ENCODE assay signal across 6 cellular contexts in the genomic region with DNA sequence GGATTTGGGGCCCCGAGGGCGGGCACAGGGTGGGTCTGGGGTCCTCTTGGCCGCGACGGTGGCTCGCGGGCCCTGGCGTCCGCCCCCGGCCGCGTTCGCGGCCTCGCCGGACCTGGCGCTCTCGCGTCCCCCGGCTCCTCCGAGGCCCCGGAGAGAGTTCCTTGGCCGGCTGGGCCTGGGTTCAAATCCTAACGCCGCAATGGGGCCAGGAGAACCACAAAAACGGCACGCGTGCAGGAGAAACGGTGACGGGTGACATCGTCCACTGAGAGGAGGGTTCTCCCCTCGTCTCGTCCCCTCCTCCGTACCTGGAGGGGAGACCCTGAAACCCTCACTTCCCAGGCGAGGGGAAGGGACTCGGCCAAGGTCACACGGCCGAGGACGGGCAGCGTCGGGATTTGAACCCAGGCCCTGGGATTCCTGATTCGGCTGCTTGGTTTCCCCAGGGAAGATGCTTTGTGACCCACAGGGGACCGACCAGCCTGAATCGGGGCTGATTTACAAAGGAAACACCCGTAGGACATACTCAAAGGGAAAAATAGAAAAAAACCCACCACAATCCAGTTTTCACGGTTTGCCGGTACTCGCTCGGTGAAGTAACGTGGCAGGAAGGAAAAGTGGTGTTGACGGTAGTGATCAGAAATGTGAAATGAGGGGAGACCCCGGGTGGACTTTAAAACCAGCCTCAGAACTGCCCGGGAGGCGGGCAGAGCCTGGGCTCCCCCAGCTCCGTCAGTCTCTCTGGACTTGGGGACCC. TPM values are rescaled to one million over a fixed set of nuclear protein-coding genes. Genes with fewer than 3 reads are reported as not detected.
DNase-seq lines count a peak whose midpoint lies in the region; ATAC-seq, FAIRE-seq and TF ChIP-seq lines count a peak whose summit lies in the region.

No MANE protein-coding gene starts in this region.

- in situ Hi-C loops in HepG2 (cut with HindIII; ENCODE audit: extremely low pct_ligation_motif_present, low pct_unique_long_range_greater_than_20kb) = no loop called here

- H3K36me3 Mint-ChIP-seq in activated T-helper 1 cell treated with anti-CD3 and anti-CD28 coated beads, Interleukin-12 subunit alpha, Interleukin-12 subunit beta, Interleukin-2, Interleukin-4 antibody, amounts not matched to agents 30 ng/mL and 10 ng/mL and 1 ng/mL, durations not matched to agents 14 hours and 24 hours and 36 hours (ENCODE audit: low read depth) = peaks cover 59% of the 10 kb centered on the region

- H3K4me3 ChIP-seq in HepG2 (replicated peaks in 1 of 3; ENCODE audit: insufficient read depth in 1 of 3, low read depth in 2 of 3, low read length in 3 of 3) = peak overlapping the region; percentile 97 to 100 (median 99)

- H3K36me3 ChIP-seq in HepG2 (replicated peaks in 1 of 2; ENCODE audit: control insufficient read depth in 1 of 2, insufficient read depth in 2 of 2, low read length in 2 of 2) = peaks cover 12 to 46% of the 10 kb centered on the region in 2 experiments

- no peak overlapping the region for H2AFZ ChIP-seq in HepG2 (ENCODE audit: low read length)

- peak; percentile 4 for DNase-seq in activated T-helper 1 cell treated with anti-CD3 and anti-CD28 coated beads, Interleukin-12 subunit alpha, Interleukin-12 subunit beta, Interleukin-2, Interleukin-4 antibody, amounts not matched to agents 30 ng/mL and 10 ng/mL and 1 ng/mL, durations not matched to agents 14 hours and 24 hours and 36 hours (ENCODE audit: low spot score)
- no peak for DNase-seq in HepG2 (ENCODE audit: low spot score)
- DNase-seq in effector CD4-positive, alpha-beta T cell = no peak
- no peak for DNase-seq in NCI-H446 (lab: John Stamatoyannopoulos, UW)
- DNase-seq in germinal center (ENCODE audit: low spot score) = no peak

- peak overlapping the region; percentile 100 for H3K4me3 Mint-ChIP-seq in activated T-helper 1 cell treated with anti-CD3 and anti-CD28 coated beads, Interleukin-12 subunit alpha, Interleukin-12 subunit beta, Interleukin-2, Interleukin-4 antibody, amounts not matched to agents 30 ng/mL and 10 ng/mL and 1 ng/mL, durations not matched to agents 14 hours and 24 hours and 36 hours

- no peak for FAIRE-seq in HepG2 (lab: Jason Lieb, UNC)

- H3K27me3 ChIP-seq in HepG2 (ENCODE audit: control insufficient read depth in 1 of 2, insufficient read depth in 2 of 2, low read length in 2 of 2) = peaks cover 0 to 7% of the 10 kb centered on the region in 2 experiments; a peak in 2 of 5 replicates

- TF ChIP-seq EP300 in HepG2 (IDR thresholded peaks at IDR 0.05; ENCODE audit: low read depth in 2 of 2, low read length in 2 of 2) (no peak), HepG2 (CRISPR knock-in tag; IDR thresholded peaks at IDR 0.05; ENCODE audit: borderline replicate concordance) (no peak)

- H3K4me2 ChIP-seq in HepG2 (ENCODE audit: low read depth, low read length) = peak overlapping the region; percentile 93

- H3K9me3 Mint-ChIP-seq in activated T-helper 1 cell treated with anti-CD3 and anti-CD28 coated beads, Interleukin-12 subunit alpha, Interleukin-12 subunit beta, Interleukin-2, Interleukin-4 antibody, amounts not matched to agents 30 ng/mL and 10 ng/mL and 1 ng/mL, durations not matched to agents 14 hours and 24 hours and 36 hours = no peaks in the 10 kb centered on the region

- TF ChIP-seq POLR2A in HepG2 (IDR thresholded peaks at IDR 0.05; ENCODE audit: insufficient read depth in 1 of 2, low read depth in 2 of 2, low read length in 2 of 2) = 0 out of 4 replicates have a peak, but pooled peaks of 1 of the 2 experiments have one; percentile 34

- peaks cover 96% of the 10 kb centered on the region for H3K79me2 ChIP-seq in HepG2 (ENCODE audit: insufficient read depth, low read length)

- H4K20me1 ChIP-seq in HepG2 (ENCODE audit: insufficient read depth, low read length) = peaks cover 35% of the 10 kb centered on the region

- no peaks in the 10 kb centered on the region for H3K9me3 ChIP-seq in HepG2 (ENCODE audit: low read length)

- ATAC-seq in HG02943 (IDR thresholded peaks at IDR 0.05; ENCODE audit: low read depth, unreplicated experiment) (peak; percentile 5), HepG2 (peak; percentile 7; the same call in 1 of the 3 replicates)

- under 1% methylated on average over 22 of the region's 55 CpGs for WGBS in HepG2 (ENCODE audit: low lambda C conversion rate)

- H3K4me1 Mint-ChIP-seq in activated T-helper 1 cell treated with anti-CD3 and anti-CD28 coated beads, Interleukin-12 subunit alpha, Interleukin-12 subunit beta, Interleukin-2, Interleukin-4 antibody, amounts not matched to agents 30 ng/mL and 10 ng/mL and 1 ng/mL, durations not matched to agents 14 hours and 24 hours and 36 hours (ENCODE audit: low read depth) = peaks cover 66% of the 10 kb centered on the region

- CTCF ChIA-PET in HepG2 (lab: Yijun Ruan, JAX; ENCODE audit: low intra/inter-chr PET ratio, low total read pairs) = no interaction called here

- POLR2A ChIA-PET in HepG2 (lab: Yijun Ruan, JAX) = interaction anchor here (0.5 to 3.4 kb wide), 25 partner anchors 9 to 283 kb away, joined by 3 to 21 read pairs (median 5); a partner anchor contains a TSS

- peak overlapping the region; percentile 94 for H3K27ac ChIP-seq in HepG2 (ENCODE audit: extremely low read length, insufficient read depth, low read length)

- TSS peak; percentile 54 for BruUV-seq in HepG2 (replicated peaks; lab: Mats Ljungman, UMichigan)

- no peak for TF ChIP-seq CTCF in HepG2 (CRISPR knock-in tag; IDR thresholded peaks at IDR 0.05)

- peak overlapping the region; percentile 100 for H3K27ac Mint-ChIP-seq in activated T-helper 1 cell treated with anti-CD3 and anti-CD28 coated beads, Interleukin-12 subunit alpha, Interleukin-12 subunit beta, Interleukin-2, Interleukin-4 antibody, amounts not matched to agents 30 ng/mL and 10 ng/mL and 1 ng/mL, durations not matched to agents 14 hours and 24 hours and 36 hours

- H3K4me1 ChIP-seq in HepG2 (ENCODE audit: insufficient read depth, low read length) = peaks cover 70% of the 10 kb centered on the region

- intact Hi-C loops in activated T-helper 1 cell treated with anti-CD3 and anti-CD28 coated beads, Interleukin-12 subunit alpha, Interleukin-12 subunit beta, Interleukin-2, Interleukin-4 antibody, amounts not matched to agents 30 ng/mL and 10 ng/mL and 1 ng/mL, durations not matched to agents 14 hours and 24 hours and 36 hours (cut with micrococcal nuclease) = loop anchor here (5.0 to 10.0 kb wide), 3 partner anchors 279 to 801 kb away; a partner anchor contains a TSS
- intact Hi-C loops in HepG2 (cut with micrococcal nuclease; ENCODE audit: unreplicated experiment) = no loop called here

- no peak for TF ChIP-seq RAD21 in HepG2 (CRISPR knock-in tag; IDR thresholded peaks at IDR 0.05)

- H3K27me3 Mint-ChIP-seq in activated T-helper 1 cell treated with anti-CD3 and anti-CD28 coated beads, Interleukin-12 subunit alpha, Interleukin-12 subunit beta, Interleukin-2, Interleukin-4 antibody, amounts not matched to agents 30 ng/mL and 10 ng/mL and 1 ng/mL, durations not matched to agents 14 hours and 24 hours and 36 hours (ENCODE audit: insufficient read depth) = peaks cover 3% of the 10 kb centered on the region

- peak overlapping the region; percentile 96 for H3K9ac ChIP-seq in HepG2 (ENCODE audit: insufficient read depth, low read depth, low read length)

RNA-seq across cellular contexts. Expression of a gene that starts 0.7 kb away (rescaled TPM):
- total RNA-seq in activated T-helper 1 cell treated with anti-CD3 and anti-CD28 coated beads, Interleukin-12 subunit alpha, Interleukin-12 subunit beta, Interleukin-2, Interleukin-4 antibody, amounts not matched to agents 30 ng/mL and 10 ng/mL and 1 ng/mL, durations not matched to agents 14 hours and 24 hours and 36 hours = 143 and 146 TPM in 2 replicates
- total RNA-seq in HepG2 (2016; rRNA removed; fragmentation: Illumina TruSeq; extraction: Trizol) = 28.4 and 43.4 TPM in 2 replicates
- total RNA-seq in HepG2 (2016; cell fraction: cytosol; rRNA removed; fragmentation: Illumina TruSeq; extraction: Trizol; ENCODE audit: low read depth) = 14.7 and 17.5 TPM in 2 replicates
- 31.2 and 39.6 TPM in 2 replicates for total RNA-seq in HepG2 (2016; cell fraction: insoluble cytoplasmic fraction; rRNA removed; fragmentation: Illumina TruSeq; extraction: Trizol)
- total RNA-seq in HepG2 (2016; cell fraction: membrane; rRNA removed; fragmentation: Illumina TruSeq; extraction: Trizol) = 15.8 and 15.9 TPM in 2 replicates
- 52.0 and 55.7 TPM in 2 replicates for total RNA-seq in HepG2 (2016; cell fraction: nucleus; rRNA removed; fragmentation: Illumina TruSeq; extraction: Trizol)
- 21.0 and 27.2 TPM in 2 replicates for polyA plus RNA-seq in HepG2 (2011; rRNA removed)
- polyA plus RNA-seq in HepG2 (2011; cell fraction: cytosol; rRNA removed) = 25.0 and 48.1 TPM in 2 replicates
- 153 and 157 TPM in 2 replicates for polyA plus RNA-seq in HepG2 (2011; cell fraction: nucleus; rRNA removed)
- polyA plus RNA-seq in HepG2 (2012) = 55.4 and 72.9 TPM in 2 replicates
- 3.6 and 3.8 TPM in 2 replicates for polyA plus RNA-seq in HepG2 (2016; cell fraction: cytosol; fragmentation: Illumina TruSeq; extraction: Trizol; ENCODE audit: low read depth)
- 67.5 and 86.2 TPM in 2 replicates for polyA plus RNA-seq in HepG2 (2016; cell fraction: insoluble cytoplasmic fraction; fragmentation: Illumina TruSeq; extraction: Trizol; ENCODE audit: low read depth)
- polyA plus RNA-seq in HepG2 (2016; cell fraction: membrane; fragmentation: Illumina TruSeq; extraction: Trizol; ENCODE audit: low read depth) = 6.0 and 7.3 TPM in 2 replicates
- 107 and 108 TPM in 2 replicates for polyA plus RNA-seq in HepG2 (2016; cell fraction: nucleus; fragmentation: Illumina TruSeq; extraction: Trizol; ENCODE audit: insufficient read depth, low read depth)
- 19.3 and 26.4 TPM in 2 replicates for polyA minus RNA-seq in HepG2 (2011; rRNA and poly(A)+ RNA removed; ENCODE audit: low replicate concordance)
- 31.4 and 31.7 TPM in 2 replicates for polyA minus RNA-seq in HepG2 (2011; cell fraction: cytosol; rRNA and poly(A)+ RNA removed)
- 66.7 and 69.6 TPM in 2 replicates for polyA minus RNA-seq in HepG2 (2011; cell fraction: nucleus; rRNA and poly(A)+ RNA removed)

RNA-seq across cellular contexts. Expression of a gene that starts 1.0 kb away (rescaled TPM):
- total RNA-seq in activated T-helper 1 cell treated with anti-CD3 and anti-CD28 coated beads, Interleukin-12 subunit alpha, Interleukin-12 subunit beta, Interleukin-2, Interleukin-4 antibody, amounts not matched to agents 30 ng/mL and 10 ng/mL and 1 ng/mL, durations not matched to agents 14 hours and 24 hours and 36 hours = 104 and 106 TPM in 2 replicates
- 22.9 and 31.5 TPM in 2 replicates for total RNA-seq in HepG2 (2016; rRNA removed; fragmentation: Illumina TruSeq; extraction: Trizol)
- 28.6 and 30.0 TPM in 2 replicates for total RNA-seq in HepG2 (2016; cell fraction: cytosol; rRNA removed; fragmentation: Illumina TruSeq; extraction: Trizol; ENCODE audit: low read depth)
- total RNA-seq in HepG2 (2016; cell fraction: insoluble cytoplasmic fraction; rRNA removed; fragmentation: Illumina TruSeq; extraction: Trizol) = 16.7 and 28.5 TPM in 2 replicates
- total RNA-seq in HepG2 (2016; cell fraction: membrane; rRNA removed; fragmentation: Illumina TruSeq; extraction: Trizol) = 18.7 and 21.5 TPM in 2 replicates
- 38.9 and 43.4 TPM in 2 replicates for total RNA-seq in HepG2 (2016; cell fraction: nucleus; rRNA removed; fragmentation: Illumina TruSeq; extraction: Trizol)
- 11.2 and 16.8 TPM in 2 replicates for polyA plus RNA-seq in HepG2 (2011; rRNA removed)
- polyA plus RNA-seq in HepG2 (2011; cell fraction: cytosol; rRNA removed) = 4.4 and 7.8 TPM in 2 replicates
- polyA plus RNA-seq in HepG2 (2011; cell fraction: nucleus; rRNA removed) = 123 and 130 TPM in 2 replicates
- polyA plus RNA-seq in HepG2 (2012) = 34.2 and 41.5 TPM in 2 replicates
- polyA plus RNA-seq in HepG2 (2016; cell fraction: cytosol; fragmentation: Illumina TruSeq; extraction: Trizol; ENCODE audit: low read depth) = 7.4 and 9.0 TPM in 2 replicates
- 37.3 and 38.4 TPM in 2 replicates for polyA plus RNA-seq in HepG2 (2016; cell fraction: insoluble cytoplasmic fraction; fragmentation: Illumina TruSeq; extraction: Trizol; ENCODE audit: low read depth)
- 8.7 and 10.4 TPM in 2 replicates for polyA plus RNA-seq in HepG2 (2016; cell fraction: membrane; fragmentation: Illumina TruSeq; extraction: Trizol; ENCODE audit: low read depth)
- polyA plus RNA-seq in HepG2 (2016; cell fraction: nucleus; fragmentation: Illumina TruSeq; extraction: Trizol; ENCODE audit: insufficient read depth, low read depth) = 110 and 111 TPM in 2 replicates
- polyA minus RNA-seq in HepG2 (2011; rRNA and poly(A)+ RNA removed; ENCODE audit: low replicate concordance) = 14.4 and 17.7 TPM in 2 replicates
- 7.1 and 9.7 TPM in 2 replicates for polyA minus RNA-seq in HepG2 (2011; cell fraction: cytosol; rRNA and poly(A)+ RNA removed)
- 82.5 and 91.5 TPM in 2 replicates for polyA minus RNA-seq in HepG2 (2011; cell fraction: nucleus; rRNA and poly(A)+ RNA removed)

RNA-seq across cellular contexts. Expression of a gene that starts 55.8 kb away (rescaled TPM):
- 0.39 and 0.75 TPM in 2 replicates for total RNA-seq in activated T-helper 1 cell treated with anti-CD3 and anti-CD28 coated beads, Interleukin-12 subunit alpha, Interleukin-12 subunit beta, Interleukin-2, Interleukin-4 antibody, amounts not matched to agents 30 ng/mL and 10 ng/mL and 1 ng/mL, durations not matched to agents 14 hours and 24 hours and 36 hours
- 0.04 and 0.33 TPM in 2 replicates for total RNA-seq in HepG2 (2016; rRNA removed; fragmentation: Illumina TruSeq; extraction: Trizol)
- not detected in 2 replicates for total RNA-seq in HepG2 (2016; cell fraction: cytosol; rRNA removed; fragmentation: Illumina TruSeq; extraction: Trizol; ENCODE audit: low read depth)
- total RNA-seq in HepG2 (2016; cell fraction: insoluble cytoplasmic fraction; rRNA removed; fragmentation: Illumina TruSeq; extraction: Trizol) = 0.28 and 0.39 TPM in 2 replicates
- 0.07 TPM in 1 of 2 replicates, not detected in the other for total RNA-seq in HepG2 (2016; cell fraction: membrane; rRNA removed; fragmentation: Illumina TruSeq; extraction: Trizol)
- total RNA-seq in HepG2 (2016; cell fraction: nucleus; rRNA removed; fragmentation: Illumina TruSeq; extraction: Trizol) = 0.09 TPM in 1 of 2 replicates, not detected in the other
- 0.17 and 0.30 TPM in 2 replicates for polyA plus RNA-seq in HepG2 (2011; rRNA removed)
- polyA plus RNA-seq in HepG2 (2011; cell fraction: cytosol; rRNA removed) = 0.15 and 0.22 TPM in 2 replicates
- polyA plus RNA-seq in HepG2 (2011; cell fraction: nucleus; rRNA removed) = 0.53 and 0.68 TPM in 2 replicates
- 0.08 and 0.59 TPM in 2 replicates for polyA plus RNA-seq in HepG2 (2012)
- 0.03 and 0.40 TPM in 2 replicates for polyA plus RNA-seq in HepG2 (2016; cell fraction: cytosol; fragmentation: Illumina TruSeq; extraction: Trizol; ENCODE audit: low read depth)
- 0.17 TPM in 1 of 2 replicates, not detected in the other for polyA plus RNA-seq in HepG2 (2016; cell fraction: insoluble cytoplasmic fraction; fragmentation: Illumina TruSeq; extraction: Trizol; ENCODE audit: low read depth)
- polyA plus RNA-seq in HepG2 (2016; cell fraction: membrane; fragmentation: Illumina TruSeq; extraction: Trizol; ENCODE audit: low read depth) = 0.12 and 0.14 TPM in 2 replicates
- polyA plus RNA-seq in HepG2 (2016; cell fraction: nucleus; fragmentation: Illumina TruSeq; extraction: Trizol; ENCODE audit: insufficient read depth, low read depth) = 0.12 and 0.45 TPM in 2 replicates
- polyA minus RNA-seq in HepG2 (2011; rRNA and poly(A)+ RNA removed; ENCODE audit: low replicate concordance) = 0.30 and 7.6 TPM in 2 replicates
- not detected in 2 replicates for polyA minus RNA-seq in HepG2 (2011; cell fraction: cytosol; rRNA and poly(A)+ RNA removed)
- 0.62 TPM in 1 of 2 replicates, not detected in the other for polyA minus RNA-seq in HepG2 (2011; cell fraction: nucleus; rRNA and poly(A)+ RNA removed)

RNA-seq across cellular contexts. Expression of a gene that starts 56.7 kb away (rescaled TPM):
- 57.4 and 60.6 TPM in 2 replicates for total RNA-seq in activated T-helper 1 cell treated with anti-CD3 and anti-CD28 coated beads, Interleukin-12 subunit alpha, Interleukin-12 subunit beta, Interleukin-2, Interleukin-4 antibody, amounts not matched to agents 30 ng/mL and 10 ng/mL and 1 ng/mL, durations not matched to agents 14 hours and 24 hours and 36 hours
- 35.4 and 37.9 TPM in 2 replicates for total RNA-seq in HepG2 (2016; rRNA removed; fragmentation: Illumina TruSeq; extraction: Trizol)
- 20.7 and 21.7 TPM in 2 replicates for total RNA-seq in HepG2 (2016; cell fraction: cytosol; rRNA removed; fragmentation: Illumina TruSeq; extraction: Trizol; ENCODE audit: low read depth)
- total RNA-seq in HepG2 (2016; cell fraction: insoluble cytoplasmic fraction; rRNA removed; fragmentation: Illumina TruSeq; extraction: Trizol) = 38.9 and 39.8 TPM in 2 replicates
- total RNA-seq in HepG2 (2016; cell fraction: membrane; rRNA removed; fragmentation: Illumina TruSeq; extraction: Trizol) = 22.9 and 26.0 TPM in 2 replicates
- 18.4 and 19.8 TPM in 2 replicates for total RNA-seq in HepG2 (2016; cell fraction: nucleus; rRNA removed; fragmentation: Illumina TruSeq; extraction: Trizol)
- polyA plus RNA-seq in HepG2 (2011; rRNA removed) = 28.8 and 40.0 TPM in 2 replicates
- 16.8 and 30.9 TPM in 2 replicates for polyA plus RNA-seq in HepG2 (2011; cell fraction: cytosol; rRNA removed)
- polyA plus RNA-seq in HepG2 (2011; cell fraction: nucleus; rRNA removed) = 13.2 and 15.1 TPM in 2 replicates
- polyA plus RNA-seq in HepG2 (2012) = 13.1 and 19.3 TPM in 2 replicates
- polyA plus RNA-seq in HepG2 (2016; cell fraction: cytosol; fragmentation: Illumina TruSeq; extraction: Trizol; ENCODE audit: low read depth) = 20.6 and 24.5 TPM in 2 replicates
- 37.7 and 43.8 TPM in 2 replicates for polyA plus RNA-seq in HepG2 (2016; cell fraction: insoluble cytoplasmic fraction; fragmentation: Illumina TruSeq; extraction: Trizol; ENCODE audit: low read depth)
- polyA plus RNA-seq in HepG2 (2016; cell fraction: membrane; fragmentation: Illumina TruSeq; extraction: Trizol; ENCODE audit: low read depth) = 19.5 and 22.0 TPM in 2 replicates
- polyA plus RNA-seq in HepG2 (2016; cell fraction: nucleus; fragmentation: Illumina TruSeq; extraction: Trizol; ENCODE audit: insufficient read depth, low read depth) = 32.1 and 41.0 TPM in 2 replicates
- 14.6 and 22.6 TPM in 2 replicates for polyA minus RNA-seq in HepG2 (2011; rRNA and poly(A)+ RNA removed; ENCODE audit: low replicate concordance)
- 6.3 and 9.1 TPM in 2 replicates for polyA minus RNA-seq in HepG2 (2011; cell fraction: cytosol; rRNA and poly(A)+ RNA removed)
- 6.0 and 7.5 TPM in 2 replicates for polyA minus RNA-seq in HepG2 (2011; cell fraction: nucleus; rRNA and poly(A)+ RNA removed)

RNA-seq across cellular contexts. Expression of a gene that starts 57.3 kb away (rescaled TPM):
- 1.9 TPM in 2 replicates for total RNA-seq in activated T-helper 1 cell treated with anti-CD3 and anti-CD28 coated beads, Interleukin-12 subunit alpha, Interleukin-12 subunit beta, Interleukin-2, Interleukin-4 antibody, amounts not matched to agents 30 ng/mL and 10 ng/mL and 1 ng/mL, durations not matched to agents 14 hours and 24 hours and 36 hours
- total RNA-seq in HepG2 (2016; rRNA removed; fragmentation: Illumina TruSeq; extraction: Trizol) = 2.8 TPM in 2 replicates
- total RNA-seq in HepG2 (2016; cell fraction: cytosol; rRNA removed; fragmentation: Illumina TruSeq; extraction: Trizol; ENCODE audit: low read depth) = 2.6 and 3.3 TPM in 2 replicates
- total RNA-seq in HepG2 (2016; cell fraction: insoluble cytoplasmic fraction; rRNA removed; fragmentation: Illumina TruSeq; extraction: Trizol) = 1.6 and 2.1 TPM in 2 replicates
- 3.9 and 5.5 TPM in 2 replicates for total RNA-seq in HepG2 (2016; cell fraction: membrane; rRNA removed; fragmentation: Illumina TruSeq; extraction: Trizol)
- 0.81 and 0.94 TPM in 2 replicates for total RNA-seq in HepG2 (2016; cell fraction: nucleus; rRNA removed; fragmentation: Illumina TruSeq; extraction: Trizol)
- 3.9 and 4.6 TPM in 2 replicates for polyA plus RNA-seq in HepG2 (2011; rRNA removed)
- polyA plus RNA-seq in HepG2 (2011; cell fraction: cytosol; rRNA removed) = 4.2 and 6.2 TPM in 2 replicates
- 6.3 and 7.3 TPM in 2 replicates for polyA plus RNA-seq in HepG2 (2011; cell fraction: nucleus; rRNA removed)
- 1.9 and 3.0 TPM in 2 replicates for polyA plus RNA-seq in HepG2 (2012)
- 3.6 and 4.2 TPM in 2 replicates for polyA plus RNA-seq in HepG2 (2016; cell fraction: cytosol; fragmentation: Illumina TruSeq; extraction: Trizol; ENCODE audit: low read depth)
- polyA plus RNA-seq in HepG2 (2016; cell fraction: insoluble cytoplasmic fraction; fragmentation: Illumina TruSeq; extraction: Trizol; ENCODE audit: low read depth) = 2.5 and 3.3 TPM in 2 replicates
- polyA plus RNA-seq in HepG2 (2016; cell fraction: membrane; fragmentation: Illumina TruSeq; extraction: Trizol; ENCODE audit: low read depth) = 3.3 and 3.5 TPM in 2 replicates
- polyA plus RNA-seq in HepG2 (2016; cell fraction: nucleus; fragmentation: Illumina TruSeq; extraction: Trizol; ENCODE audit: insufficient read depth, low read depth) = 3.3 and 3.4 TPM in 2 replicates
- polyA minus RNA-seq in HepG2 (2011; rRNA and poly(A)+ RNA removed; ENCODE audit: low replicate concordance) = 0.21 and 1.8 TPM in 2 replicates
- polyA minus RNA-seq in HepG2 (2011; cell fraction: cytosol; rRNA and poly(A)+ RNA removed) = 1.1 and 3.1 TPM in 2 replicates
- 0.52 and 1.1 TPM in 2 replicates for polyA minus RNA-seq in HepG2 (2011; cell fraction: nucleus; rRNA and poly(A)+ RNA removed)
